ENCODE assay signal across 8 cellular contexts in genomic region chr11:8913961-8914660, GRCh38. TPM values are rescaled to one million over a fixed set of nuclear protein-coding genes. Genes with fewer than 3 reads are reported as not detected.
A peak's percentile ranks its signal among the peaks of the same experiment; 100 is the strongest.
DNase-seq lines count a peak whose midpoint lies in the region; ATAC-seq lines count a peak whose summit lies in the region.

No MANE protein-coding gene starts in this region.

- CTCF ChIA-PET in activated CD4-positive, alpha-beta T cell treated with anti-CD3 and anti-CD28 coated beads, Interleukin-2, amount 10 ng/mL, durations not matched to agents 7 days and 5 days (lab: Charles Lee): interaction anchor here (1.0 to 2.0 kb wide), 4 partner anchors 34 to 156 kb away, joined by 3 to 6 read pairs (median 3); no protein-coding TSS in a partner anchor

- H3K4me3 ChIP-seq in muscle layer of duodenum (ENCODE audit: low read depth in 1 of 2, low read length in 2 of 2): peak overlapping the region; percentile 21 to 35
- H3K4me3 ChIP-seq in thymus (ENCODE audit: low read length): peak overlapping the region; percentile 30

- H3K27me3 ChIP-seq in muscle layer of duodenum (ENCODE audit: low read depth, low read length) (no peaks in the 10 kb centered on the region), thymus (ENCODE audit: control insufficient read depth, insufficient read depth) (no peaks in the 10 kb centered on the region)

- no peak for ATAC-seq in GM19351 (IDR thresholded peaks at IDR 0.05; ENCODE audit: unreplicated experiment)

- H3K4me1 ChIP-seq in muscle layer of duodenum (ENCODE audit: control insufficient read depth in 1 of 2, insufficient read depth in 2 of 2, low read length in 2 of 2): peaks cover 18 to 35% of the 10 kb centered on the region in 2 donors
- H3K4me1 ChIP-seq in thymus (ENCODE audit: control insufficient read depth, insufficient read depth, low read length): no peaks in the 10 kb centered on the region

- H3K27ac ChIP-seq in muscle layer of duodenum (ENCODE audit: low read length) (peak overlapping the region; percentile 67), thymus (ENCODE audit: low read depth) (peak overlapping the region; percentile 81)

- peak overlapping the region; percentile 87 for H3K27ac Mint-ChIP-seq in activated CD4-positive, alpha-beta T cell treated with anti-CD3 and anti-CD28 coated beads, Interleukin-2, amount 10 ng/mL, durations not matched to agents 7 days and 5 days

- peak in 3 of 4 experiments; percentile 3 to 34 (median 20) for DNase-seq in activated CD4-positive, CD25-positive, alpha-beta regulatory T cell (lab: John Stamatoyannopoulos, UW)
- no peak for DNase-seq in activated CD4-positive, CD25-positive, alpha-beta regulatory T cell treated with anti-CD3 and anti-CD28 coated beads, Interleukin-2, amount 50 U/mL, for 72 hours
- DNase-seq in NCI-H146 (lab: John Stamatoyannopoulos, UW) (peak; percentile 31), dermis blood vessel endothelial cell (peak; percentile 73)
- DNase-seq in activated CD4-positive, alpha-beta T cell treated with anti-CD3 and anti-CD28 coated beads, Interleukin-2, amount 10 ng/mL, durations not matched to agents 7 days and 5 days: peak; percentile 53

- H3K36me3 ChIP-seq in muscle layer of duodenum (ENCODE audit: control insufficient read depth in 1 of 2, insufficient read depth in 2 of 2, low read length in 2 of 2) (peaks cover 5 to 8% of the 10 kb centered on the region in 2 donors), thymus (ENCODE audit: control insufficient read depth, insufficient read depth) (peaks cover 19% of the 10 kb centered on the region)

- POLR2A ChIA-PET in activated CD4-positive, alpha-beta T cell treated with anti-CD3 and anti-CD28 coated beads, Interleukin-2, amount 10 ng/mL, durations not matched to agents 7 days and 5 days (lab: Charles Lee): no interaction called here

- peaks cover 3% of the 10 kb centered on the region for H3K27me3 Mint-ChIP-seq in activated CD4-positive, alpha-beta T cell treated with anti-CD3 and anti-CD28 coated beads, Interleukin-2, amount 10 ng/mL, durations not matched to agents 7 days and 5 days

- H3K9me3 Mint-ChIP-seq in activated CD4-positive, alpha-beta T cell treated with anti-CD3 and anti-CD28 coated beads, Interleukin-2, amount 10 ng/mL, durations not matched to agents 7 days and 5 days: no peaks in the 10 kb centered on the region

- H3K4me3 Mint-ChIP-seq in activated CD4-positive, alpha-beta T cell treated with anti-CD3 and anti-CD28 coated beads, Interleukin-2, amount 10 ng/mL, durations not matched to agents 7 days and 5 days: peak overlapping the region; percentile 58

- H3K9me3 ChIP-seq in muscle layer of duodenum (ENCODE audit: control insufficient read depth in 1 of 2, low read length in 2 of 2) (no peaks in the 10 kb centered on the region), thymus (ENCODE audit: control insufficient read depth) (peaks cover 1% of the 10 kb centered on the region)

- 7% methylated on average over 9 of the region's 9 CpGs for WGBS in thymus

- H3K36me3 Mint-ChIP-seq in activated CD4-positive, alpha-beta T cell treated with anti-CD3 and anti-CD28 coated beads, Interleukin-2, amount 10 ng/mL, durations not matched to agents 7 days and 5 days (ENCODE audit: low read depth): peaks cover 34% of the 10 kb centered on the region

- H3K4me1 Mint-ChIP-seq in activated CD4-positive, alpha-beta T cell treated with anti-CD3 and anti-CD28 coated beads, Interleukin-2, amount 10 ng/mL, durations not matched to agents 7 days and 5 days: peaks cover 46% of the 10 kb centered on the region

RNA-seq across cellular contexts. Expression of gene AKIP1, which starts 3.1 kb away (rescaled TPM):
- 10 to 100 TPM; 30.0 to 35.0 TPM for total RNA-seq in activated CD4-positive, alpha-beta T cell treated with anti-CD3 and anti-CD28 coated beads, Interleukin-2, amount 10 ng/mL, durations not matched to agents 7 days and 5 days
- 26.5 and 32.6 TPM in 2 replicates for total RNA-seq in dermis blood vessel endothelial cell
- polyA plus RNA-seq in thymus: 22.6 TPM

RNA-seq across cellular contexts. Expression of gene C11orf16, which starts 18.6 kb away (rescaled TPM):
- not detected for total RNA-seq in activated CD4-positive, alpha-beta T cell treated with anti-CD3 and anti-CD28 coated beads, Interleukin-2, amount 10 ng/mL, durations not matched to agents 7 days and 5 days
- total RNA-seq in dermis blood vessel endothelial cell: not detected in 2 replicates
- polyA plus RNA-seq in thymus: 3.8 TPM

RNA-seq across cellular contexts. Expression of gene ASCL3, which starts 28.7 kb away (rescaled TPM):
- not detected for total RNA-seq in activated CD4-positive, alpha-beta T cell treated with anti-CD3 and anti-CD28 coated beads, Interleukin-2, amount 10 ng/mL, durations not matched to agents 7 days and 5 days
- not detected in 2 replicates for total RNA-seq in dermis blood vessel endothelial cell
- polyA plus RNA-seq in thymus: 2.9 TPM

RNA-seq across cellular contexts. Expression of gene TMEM9B, which starts 50.1 kb away (rescaled TPM):
- total RNA-seq in activated CD4-positive, alpha-beta T cell treated with anti-CD3 and anti-CD28 coated beads, Interleukin-2, amount 10 ng/mL, durations not matched to agents 7 days and 5 days: 10 to 100 TPM; 27.7 to 35.2 TPM
- 33.2 and 41.9 TPM in 2 replicates for total RNA-seq in dermis blood vessel endothelial cell
- polyA plus RNA-seq in thymus: 57.5 TPM
